Comparison of ENCODE assay signal across 24 cellular contexts in the genomic region with DNA sequence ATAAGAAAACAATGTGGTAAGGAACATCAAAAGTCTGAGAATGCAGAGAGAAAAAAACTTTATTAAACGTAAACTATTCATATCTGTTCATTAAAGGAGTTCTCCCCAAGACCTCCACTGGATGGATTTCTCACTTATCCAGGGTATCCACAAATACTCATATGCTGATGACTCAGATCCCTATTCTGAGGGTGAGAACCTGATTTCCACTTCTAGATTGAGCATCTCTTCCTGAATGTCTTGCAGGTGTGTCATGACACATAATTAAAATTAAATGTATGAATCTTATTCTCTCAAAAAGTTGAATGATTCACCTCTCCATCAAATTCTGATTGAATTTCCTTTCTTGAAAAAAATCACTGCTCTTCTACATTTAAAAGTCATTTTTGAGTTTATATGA.
DNase-seq lines count a peak whose midpoint lies in the region; ATAC-seq and TF ChIP-seq lines count a peak whose summit lies in the region.
"Had no signal": no experiment of that assay in that cellular context is flagged by ENCODE, and none has a peak within 500 bp of the region (broad histone marks: within the 10 kb centered on the region; RNA-seq: fewer than 3 reads in every experiment).

No MANE protein-coding gene starts in this region.

- H3K27ac ChIP-seq in SK-N-SH (ENCODE audit: low read depth in 2 of 2, low read length in 1 of 2) (no peak overlapping the region), PC-9 (no peak overlapping the region), foreskin keratinocyte (no peak overlapping the region), left lung (no peak overlapping the region), colonic mucosa (no peak overlapping the region)
- H3K27ac ChIP-seq: BLaER1 treated with 17β-estradiol and CSF1 and Interleukin-3, amounts not matched to agents 10 nM and 100 nM; KMS-11 had no signal

- no peaks in the 10 kb centered on the region for H3K79me2 ChIP-seq in SK-N-SH (ENCODE audit: insufficient read depth)
- no peaks in the 10 kb centered on the region for H3K79me2 ChIP-seq in PC-9 (ENCODE audit: low read depth)

- no peak overlapping the region for H3K4me3 ChIP-seq in SK-N-SH (ENCODE audit: low read depth in 2 of 2, low read length in 1 of 2)
- H3K4me3 ChIP-seq in PC-9, result no peak overlapping the region
- H3K4me3 ChIP-seq in left lung, result no peak overlapping the region
- no peak overlapping the region for H3K4me3 ChIP-seq in colonic mucosa
- H3K4me3 ChIP-seq: BLaER1 treated with 17β-estradiol and CSF1 and Interleukin-3, amounts not matched to agents 10 nM and 100 nM; GM12878 had no signal

- H3K4me2 ChIP-seq in SK-N-SH (no peak overlapping the region), PC-9 (no peak overlapping the region)
- H3K4me2 ChIP-seq: BLaER1 treated with 17β-estradiol and CSF1 and Interleukin-3, amounts not matched to agents 10 nM and 100 nM; KMS-11 had no signal

- TF ChIP-seq EP300 in SK-N-SH (IDR thresholded peaks at IDR 0.05; ENCODE audit: borderline replicate concordance in 1 of 2, low read depth in 1 of 2, low read length in 1 of 2), result no peak

- CTCF ChIA-PET in SK-N-SH (lab: Yijun Ruan, JAX), result interaction anchor here (1.2 kb wide), 1 partner anchor 242 kb away, joined by 3 read pairs; no protein-coding TSS in a partner anchor
- CTCF ChIA-PET in PC-9 (lab: Charles Lee), result no interaction called here

- H4K20me1 ChIP-seq in SK-N-SH (ENCODE audit: insufficient read depth) (no peaks in the 10 kb centered on the region), PC-9 (ENCODE audit: insufficient read depth) (no peaks in the 10 kb centered on the region)
- H4K20me1 ChIP-seq: BLaER1 treated with 17β-estradiol and CSF1 and Interleukin-3, amounts not matched to agents 10 nM and 100 nM had no signal

- intact Hi-C loops in PC-9 (cut with micrococcal nuclease; ENCODE audit: unreplicated experiment) (no loop called here), left lung (cut with DNase I) (no loop called here), colonic mucosa (cut with DNase I) (no loop called here)

- TF ChIP-seq RAD21 in SK-N-SH (IDR thresholded peaks at IDR 0.05; ENCODE audit: low read length), result no peak

- no TSS peak for BruUV-seq in PC-9 (replicated peaks; lab: Mats Ljungman, UMichigan)

- DNase-seq in SK-N-SH (no peak), PC-9 (no peak), foreskin keratinocyte (peak in 1 of 2 donors; percentile 62), left lung (no peak), AML-193 (lab: John Stamatoyannopoulos, UW) (no peak), colonic mucosa (no peak)
- DNase-seq: 8988T; CD4-positive, alpha-beta T cell; GDM1; GOT3; NCI-H1105 treated with DMSO at 0.1 percent for 48 hours; NCI-H2029; NCI-H446; NCI-H524 treated with DMSO at 0.1 percent for 48 hours; NCI-H774; NK-92 treated with Interleukin-12 subunit alpha and Interleukin-12 subunit beta, amount 100 ng/mL, for 24 hours; RPMI8226; SHP77 treated with DMSO at 0.1 percent for 48 hours; SW 1271 had no signal

- POLR2A ChIA-PET in SK-N-SH (lab: Yijun Ruan, JAX) (no interaction called here), PC-9 (lab: Charles Lee; ENCODE audit: unreplicated experiment) (no interaction called here)

- H3K9ac ChIP-seq in SK-N-SH, result no peak overlapping the region
- H3K9ac ChIP-seq in colonic mucosa (ENCODE audit: low read depth in 2 of 2, low read length in 2 of 2), result no peak overlapping the region
- H3K9ac ChIP-seq: BLaER1 treated with 17β-estradiol and CSF1 and Interleukin-3, amounts not matched to agents 10 nM and 100 nM; KMS-11 had no signal

- TF ChIP-seq CTCF in SK-N-SH (IDR thresholded peaks at IDR 0.05), result no peak
- TF ChIP-seq CTCF in PC-9 (conservative IDR thresholded peaks at IDR 0.05), result no peak
- TF ChIP-seq CTCF in foreskin keratinocyte (conservative IDR thresholded peaks at IDR 0.05), result no peak
- TF ChIP-seq CTCF in left lung (IDR thresholded peaks at IDR 0.05), result no peak
- no peak for TF ChIP-seq CTCF in colonic mucosa (IDR thresholded peaks at IDR 0.05)

- ATAC-seq in SK-N-SH treated with all-trans-retinoic acid at 6 μM for 48 hours (no peak), foreskin keratinocyte (peak; percentile 91), left lung (no peak)
- ATAC-seq: GM12878, HCT116 had no signal

- H3K4me1 ChIP-seq in SK-N-SH (ENCODE audit: control insufficient read depth in 1 of 2, insufficient read depth in 2 of 2, low read depth in 1 of 2, low read length in 1 of 2) (peaks cover 0 to 6% of the 10 kb centered on the region in 2 experiments; a peak in 2 of 4 replicates), PC-9 (replicated peaks; ENCODE audit: insufficient read depth) (no peaks in the 10 kb centered on the region), foreskin keratinocyte (no peaks in the 10 kb centered on the region), left lung (no peaks in the 10 kb centered on the region), colonic mucosa (no peaks in the 10 kb centered on the region)
- H3K4me1 ChIP-seq: BLaER1 treated with 17β-estradiol and CSF1 and Interleukin-3, amounts not matched to agents 10 nM and 100 nM had no signal

- H3K36me3 ChIP-seq in SK-N-SH (replicated peaks in 1 of 2; ENCODE audit: control insufficient read depth in 1 of 2, insufficient read depth in 2 of 2, low read length in 1 of 2) (no peaks in the 10 kb centered on the region), PC-9 (ENCODE audit: low read depth) (no peaks in the 10 kb centered on the region), left lung (no peaks in the 10 kb centered on the region), colonic mucosa (no peaks in the 10 kb centered on the region)
- H3K36me3 ChIP-seq: BLaER1 treated with 17β-estradiol and CSF1 and Interleukin-3, amounts not matched to agents 10 nM and 100 nM had no signal

- H2AFZ ChIP-seq in SK-N-SH (ENCODE audit: low read depth) (no peak overlapping the region), PC-9 (0 out of 2 replicates have a peak overlapping the region, but pooled peaks have one; percentile 6)

- H3K27me3 ChIP-seq in SK-N-SH (ENCODE audit: insufficient read depth) (no peaks in the 10 kb centered on the region), PC-9 (ENCODE audit: insufficient read depth, low read depth) (no peaks in the 10 kb centered on the region), foreskin keratinocyte (no peaks in the 10 kb centered on the region), left lung (no peaks in the 10 kb centered on the region), colonic mucosa (no peaks in the 10 kb centered on the region)
- H3K27me3 ChIP-seq: BLaER1 treated with 17β-estradiol and CSF1 and Interleukin-3, amounts not matched to agents 10 nM and 100 nM had no signal

- H3K9me2 ChIP-seq in SK-N-SH, result no peaks in the 10 kb centered on the region
- no peaks in the 10 kb centered on the region for H3K9me2 ChIP-seq in PC-9 (ENCODE audit: insufficient read depth)

- 70% methylated on average over 1 of the region's 1 CpG for WGBS in SK-N-SH (ENCODE audit: low lambda C conversion rate)

- no peaks in the 10 kb centered on the region for H3K9me3 ChIP-seq in SK-N-SH
- no peaks in the 10 kb centered on the region for H3K9me3 ChIP-seq in PC-9 (ENCODE audit: insufficient read depth, low read depth)
- no peaks in the 10 kb centered on the region for H3K9me3 ChIP-seq in left lung
- no peaks in the 10 kb centered on the region for H3K9me3 ChIP-seq in colonic mucosa
- H3K9me3 ChIP-seq: BLaER1 treated with 17β-estradiol and CSF1 and Interleukin-3, amounts not matched to agents 10 nM and 100 nM had no signal

- no peaks in the 10 kb centered on the region for H3F3A ChIP-seq in SK-N-SH (replicated peaks; ENCODE audit: insufficient read depth)
- no peaks in the 10 kb centered on the region for H3F3A ChIP-seq in PC-9 (ENCODE audit: insufficient read depth, low read depth)

TF ChIP-seq in SK-N-SH treated with all-trans-retinoic acid at 6 μM for 48 hours, 23 proteins besides CTCF, POLR2A, EP300 and RAD21 (continues in another document):
- TF ChIP-seq CSDC2 (CRISPR knock-in tag; IDR thresholded peaks at IDR 0.05) (no peak), ZC3H10 (CRISPR knock-in tag; IDR thresholded peaks at IDR 0.05) (0 out of 2 replicates have a peak, but pooled peaks have one; percentile 22), RARB (CRISPR knock-in tag; IDR thresholded peaks at IDR 0.05) (no peak), ZFP3 (CRISPR knock-in tag; IDR thresholded peaks at IDR 0.05) (no peak), OSR1 (CRISPR knock-in tag; IDR thresholded peaks at IDR 0.05) (no peak), ZFP30 (CRISPR knock-in tag; IDR thresholded peaks at IDR 0.05) (no peak), ZNF8 (CRISPR knock-in tag; IDR thresholded peaks at IDR 0.05) (no peak)
- TF ChIP-seq, protein P1, sequence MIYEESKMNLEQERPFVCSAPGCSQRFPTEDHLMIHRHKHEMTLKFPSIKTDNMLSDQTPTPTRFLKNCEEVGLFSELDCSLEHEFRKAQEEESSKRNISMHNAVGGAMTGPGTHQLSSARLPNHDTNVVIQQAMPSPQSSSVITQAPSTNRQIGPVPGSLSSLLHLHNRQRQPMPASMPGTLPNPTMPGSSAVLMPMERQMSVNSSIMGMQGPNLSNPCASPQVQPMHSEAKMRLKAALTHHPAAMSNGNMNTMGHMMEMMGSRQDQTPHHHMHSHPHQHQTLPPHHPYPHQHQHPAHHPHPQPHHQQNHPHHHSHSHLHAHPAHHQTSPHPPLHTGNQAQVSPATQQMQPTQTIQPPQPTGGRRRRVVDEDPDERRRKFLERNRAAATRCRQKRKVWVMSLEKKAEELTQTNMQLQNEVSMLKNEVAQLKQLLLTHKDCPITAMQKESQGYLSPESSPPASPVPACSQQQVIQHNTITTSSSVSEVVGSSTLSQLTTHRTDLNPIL (CRISPR knock-in tag; IDR thresholded peaks at IDR 0.05; ENCODE audit: low read depth), result no peak

TF ChIP-seq in SK-N-SH, 30 proteins besides CTCF, POLR2A, EP300 and RAD21:
- TF ChIP-seq RCOR1 (IDR thresholded peaks at IDR 0.05; ENCODE audit: low read length), result no peak
